ENCODE assay signal across 8 cellular contexts in the genomic region with DNA sequence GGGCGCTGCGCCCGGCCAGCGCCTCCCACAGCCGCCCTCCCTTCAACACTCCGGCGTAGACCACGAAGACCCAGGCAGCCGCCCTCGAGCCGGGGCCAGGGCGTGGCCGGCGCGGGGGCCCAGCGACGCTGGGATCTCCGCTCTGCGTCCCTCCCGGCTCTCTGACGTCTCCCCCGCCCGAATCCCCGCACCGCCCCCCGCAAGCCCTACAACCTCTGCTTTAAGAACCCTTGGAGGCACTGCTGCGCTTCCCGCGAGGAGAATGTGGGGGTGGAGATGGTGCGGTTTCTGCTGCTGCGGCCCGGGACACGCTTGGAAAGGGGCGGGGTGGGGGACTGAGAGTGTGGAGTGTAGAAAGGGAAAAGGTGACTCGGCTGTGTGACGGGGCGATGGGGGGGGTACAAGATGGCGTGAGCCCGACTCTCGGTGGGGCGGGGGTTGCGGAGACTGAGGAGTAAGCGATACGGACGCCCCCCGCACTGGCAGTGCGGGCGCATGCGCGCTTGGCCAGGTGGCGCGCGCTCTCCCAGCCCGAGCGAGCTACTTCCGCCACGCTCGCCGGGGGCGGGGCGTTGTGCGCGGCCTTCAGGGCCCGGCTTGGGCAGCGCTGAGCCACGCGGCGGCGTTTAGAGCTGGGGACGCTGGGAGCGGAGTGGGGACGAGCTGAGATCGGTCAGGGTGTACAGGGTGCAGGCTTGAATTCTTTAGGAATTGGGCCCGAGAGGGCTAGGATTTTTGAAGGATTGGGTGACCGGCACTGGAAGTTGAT. TPM values are rescaled to one million over a fixed set of nuclear protein-coding genes. Genes with fewer than 3 reads are reported as not detected.
DNase-seq lines count a peak whose midpoint lies in the region; ATAC-seq and TF ChIP-seq lines count a peak whose summit lies in the region.

A gene (minus strand): TSS at position 380 of the 769 bp plus-strand sequence.

- peak within 1 kb of the TSS; percentile 98 for H2AFZ ChIP-seq in parathyroid adenoma

- H3K4me2 ChIP-seq in parathyroid adenoma (ENCODE audit: low read length), result peak within 1 kb of the TSS; percentile 99

- H3K27me3 Mint-ChIP-seq in activated naive CD8-positive, alpha-beta T cell treated with anti-CD3 and anti-CD28 coated beads, Interleukin-2, amount 10 ng/mL, durations not matched to agents 7 days and 5 days, result no peaks in the 10 kb centered on the region

- TF ChIP-seq CTCF in GM10266 (IDR thresholded peaks at IDR 0.05; ENCODE audit: control insufficient read depth, insufficient read depth, low read depth, missing control alignments) (peak; percentile 22), cardiac muscle cell (IDR thresholded peaks at IDR 0.05; ENCODE audit: low read depth, low read length) (peak; percentile 30), parathyroid adenoma (IDR thresholded peaks at IDR 0.05) (peak; percentile 30), tibial nerve (IDR thresholded peaks at IDR 0.05) (peak in 4 of 5 experiments; percentile 18 to 50 (median 42))

- H3K27ac Mint-ChIP-seq in activated naive CD8-positive, alpha-beta T cell treated with anti-CD3 and anti-CD28 coated beads, Interleukin-2, amount 10 ng/mL, durations not matched to agents 7 days and 5 days, result peak within 1 kb of the TSS; percentile 97

- DNase-seq in GM10266 (ENCODE audit: extremely low spot score) (peak; percentile 90), NCI-H1048 (lab: John Stamatoyannopoulos, UW) (peak; percentile 80), SKM-1 treated with dmso at 0.1 percent for 144 hours (lab: John Stamatoyannopoulos, UW; ENCODE audit: unreplicated experiment) (peak; percentile 88), cardiac muscle cell (ENCODE audit: low read depth in 1 of 2, low spot score in 1 of 2) (peak; percentile 96 to 97), tibial nerve (ENCODE audit: low spot score in 2 of 2) (peak; percentile 76 to 82)
- DNase-seq in activated naive CD8-positive, alpha-beta T cell treated with anti-CD3 and anti-CD28 coated beads, Interleukin-2, amount 10 ng/mL, durations not matched to agents 7 days and 5 days, result peak; percentile 96

- peak within 1 kb of the TSS; percentile 99 for H3K4me3 Mint-ChIP-seq in activated naive CD8-positive, alpha-beta T cell treated with anti-CD3 and anti-CD28 coated beads, Interleukin-2, amount 10 ng/mL, durations not matched to agents 7 days and 5 days

- H3K4me1 ChIP-seq in cardiac muscle cell (ENCODE audit: low read depth), result peaks cover 4% of the 10 kb centered on the region
- no peaks in the 10 kb centered on the region for H3K4me1 ChIP-seq in parathyroid adenoma
- H3K4me1 ChIP-seq in tibial nerve, result peaks cover 0 to 25% (median 4%) of the 10 kb centered on the region in 4 donors

- no peaks in the 10 kb centered on the region for H3K9me3 ChIP-seq in cardiac muscle cell (ENCODE audit: low read depth)
- no peaks in the 10 kb centered on the region for H3K9me3 ChIP-seq in parathyroid adenoma (ENCODE audit: control insufficient read depth, low read length)
- H3K9me3 ChIP-seq in tibial nerve, result no peaks in the 10 kb centered on the region

- H3K79me2 ChIP-seq in parathyroid adenoma, result no peaks in the 10 kb centered on the region

- peaks cover 23% of the 10 kb centered on the region for H3K4me1 Mint-ChIP-seq in activated naive CD8-positive, alpha-beta T cell treated with anti-CD3 and anti-CD28 coated beads, Interleukin-2, amount 10 ng/mL, durations not matched to agents 7 days and 5 days

- POLR2A ChIA-PET in activated naive CD8-positive, alpha-beta T cell treated with anti-CD3 and anti-CD28 coated beads, Interleukin-2, amount 10 ng/mL, durations not matched to agents 7 days and 5 days (lab: Charles Lee), result interaction anchor here (0.5 to 2.2 kb wide), 21 partner anchors 10 to 722 kb away, joined by 3 to 13 read pairs (median 3); a partner anchor contains a TSS

- peak in 1 of 2 donors; percentile 89 for TF ChIP-seq EP300 in tibial nerve (IDR thresholded peaks at IDR 0.05)

- H3K27ac ChIP-seq in cardiac muscle cell (peak within 1 kb of the TSS; percentile 96), parathyroid adenoma (peak within 1 kb of the TSS; percentile 97), tibial nerve (peak within 1 kb of the TSS; percentile 96 to 100 (median 98))

- WGBS in tibial nerve, 2 donors, result 0 to 1% methylated on average over 63 to 72 of the region's 75 CpGs

- peaks cover under 1% of the 10 kb centered on the region for H3K9me3 Mint-ChIP-seq in activated naive CD8-positive, alpha-beta T cell treated with anti-CD3 and anti-CD28 coated beads, Interleukin-2, amount 10 ng/mL, durations not matched to agents 7 days and 5 days

- H3K27me3 ChIP-seq in cardiac muscle cell, result no peaks in the 10 kb centered on the region
- H3K27me3 ChIP-seq in parathyroid adenoma (ENCODE audit: control insufficient read depth, insufficient read depth, low read length), result no peaks in the 10 kb centered on the region
- H3K27me3 ChIP-seq in tibial nerve, result no peaks in the 10 kb centered on the region

- peak within 1 kb of the TSS; percentile 88 for H3K9ac ChIP-seq in parathyroid adenoma

- peaks cover 1% of the 10 kb centered on the region for H3K36me3 Mint-ChIP-seq in activated naive CD8-positive, alpha-beta T cell treated with anti-CD3 and anti-CD28 coated beads, Interleukin-2, amount 10 ng/mL, durations not matched to agents 7 days and 5 days

- peak within 1 kb of the TSS; percentile 74 for H3K4me3 ChIP-seq in cardiac muscle cell
- peak within 1 kb of the TSS; percentile 96 for H3K4me3 ChIP-seq in parathyroid adenoma (ENCODE audit: low read depth, low read length)
- H3K4me3 ChIP-seq in tibial nerve, result peak within 1 kb of the TSS; percentile 81 to 95 (median 90)

- no peaks in the 10 kb centered on the region for H3K36me3 ChIP-seq in cardiac muscle cell
- H3K36me3 ChIP-seq in parathyroid adenoma (ENCODE audit: control insufficient read depth, insufficient read depth, low read length), result no peaks in the 10 kb centered on the region
- no peaks in the 10 kb centered on the region for H3K36me3 ChIP-seq in tibial nerve

- ATAC-seq in HG02571 (IDR thresholded peaks at IDR 0.05; ENCODE audit: unreplicated experiment), result peak; percentile 91
- peak; percentile 87 for ATAC-seq in activated naive CD8-positive, alpha-beta T cell treated with anti-CD3 and anti-CD28 coated beads, Interleukin-2, amount 10 ng/mL, durations not matched to agents 7 days and 5 days (ENCODE audit: low read depth)

- peak; percentile 72 to 82 for TF ChIP-seq POLR2A in tibial nerve (IDR thresholded peaks at IDR 0.05)

RNA-seq across cellular contexts. Expression of the gene that starts here (rescaled TPM):
- total RNA-seq in activated naive CD8-positive, alpha-beta T cell treated with anti-CD3 and anti-CD28 coated beads, Interleukin-2, amount 10 ng/mL, durations not matched to agents 7 days and 5 days, result 10 to 100 TPM; 10.1 to 11.6 TPM
- total RNA-seq in cardiac muscle cell (8.0 and 12.4 TPM in 2 replicates), tibial nerve (10 to 100 TPM in 3 of 4 donors, 1 to 10 TPM in 1; 6.6 to 16.5 (median 14.8) TPM)
- 19.4 and 31.9 TPM in 2 replicates for polyA plus RNA-seq in cardiac muscle cell

Comparison
In these comparisons a context has a peak if more than half of its experiments do, and no peak if none do; other contexts are left out.
1. Peak in every context shown above with its lines: DNase-seq, ATAC-seq, H3K4me3 ChIP-seq and H3K27ac ChIP-seq.